ENCODE assay signal across 13 cellular contexts in the genomic region with DNA sequence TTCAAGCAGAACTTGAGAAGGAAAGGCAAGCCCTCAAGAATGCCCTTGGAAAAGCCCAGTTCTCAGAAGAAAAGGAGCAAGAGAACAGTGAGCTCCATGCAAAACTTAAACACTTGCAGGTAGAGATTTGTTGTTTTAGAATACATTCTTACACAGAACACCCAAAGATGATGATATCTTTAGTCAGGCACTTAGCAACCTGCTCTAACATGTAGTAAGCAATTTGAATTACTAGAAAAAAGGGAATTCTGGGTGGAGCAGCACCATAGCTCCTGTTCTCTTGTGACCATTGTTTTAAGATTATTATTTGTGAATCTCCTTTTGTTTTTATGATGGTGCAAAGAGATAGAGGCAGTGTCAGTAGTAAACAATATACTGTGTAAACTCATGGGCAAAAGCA.
"Had no signal": no experiment of that assay in that cellular context is flagged by ENCODE, and none has a peak within 500 bp of the region (broad histone marks: within the 10 kb centered on the region; RNA-seq: fewer than 3 reads in every experiment).

No MANE protein-coding gene starts in this region.

- H3K27me3 ChIP-seq: adrenal gland, right lobe of liver, spleen, upper lobe of right lung had no signal

- H3K27ac ChIP-seq: adrenal gland, psoas muscle, right lobe of liver, spleen, thoracic aorta, upper lobe of right lung had no signal

- H3K27me3 Mint-ChIP-seq: activated CD4-positive, alpha-beta T cell treated with anti-CD3 and anti-CD28 coated beads for 36 hours; activated T-helper 17 cell treated with anti-CD3 and anti-CD28 coated beads, Interleukin-2, amount 50 U/mL, for 72 hours had no signal

- DNase-seq: activated CD4-positive, alpha-beta T cell treated with anti-CD3 and anti-CD28 coated beads for 36 hours; activated CD8-positive, alpha-beta memory T cell treated with anti-CD3 and anti-CD28 coated beads for 24 hours; activated naive CD4-positive, alpha-beta T cell treated with Interleukin-2 at 50 U/mL for 16 hours; adrenal gland; caudate nucleus; head of caudate nucleus; psoas muscle; right lobe of liver; spleen; upper lobe of right lung had no signal

- H3K4me3 ChIP-seq: adrenal gland, psoas muscle, right lobe of liver, spleen, thoracic aorta, upper lobe of right lung had no signal

- H3K9me3 ChIP-seq: adrenal gland, psoas muscle, right lobe of liver, spleen, thoracic aorta, upper lobe of right lung had no signal

- H3K9me3 Mint-ChIP-seq: activated T-helper 17 cell treated with anti-CD3 and anti-CD28 coated beads, Interleukin-2, amount 50 U/mL, for 72 hours; neural crest cell had no signal

- H3K27ac Mint-ChIP-seq: activated CD4-positive, alpha-beta T cell treated with anti-CD3 and anti-CD28 coated beads for 36 hours had no signal

- H3K4me1 Mint-ChIP-seq: neural crest cell had no signal

- H3K4me1 ChIP-seq: adrenal gland, psoas muscle, right lobe of liver, upper lobe of right lung had no signal

- ATAC-seq: activated CD4-positive, alpha-beta T cell treated with anti-CD3 and anti-CD28 coated beads for 36 hours; activated T-helper 17 cell treated with anti-CD3 and anti-CD28 coated beads, Interleukin-2, amount 50 U/mL, for 72 hours; psoas muscle; right lobe of liver; upper lobe of right lung had no signal

- H3K4me3 Mint-ChIP-seq: activated CD4-positive, alpha-beta T cell treated with anti-CD3 and anti-CD28 coated beads for 36 hours; activated T-helper 17 cell treated with anti-CD3 and anti-CD28 coated beads, Interleukin-2, amount 50 U/mL, for 72 hours; neural crest cell had no signal
